7 cellular contexts compared by ENCODE assay signal in the genomic region with DNA sequence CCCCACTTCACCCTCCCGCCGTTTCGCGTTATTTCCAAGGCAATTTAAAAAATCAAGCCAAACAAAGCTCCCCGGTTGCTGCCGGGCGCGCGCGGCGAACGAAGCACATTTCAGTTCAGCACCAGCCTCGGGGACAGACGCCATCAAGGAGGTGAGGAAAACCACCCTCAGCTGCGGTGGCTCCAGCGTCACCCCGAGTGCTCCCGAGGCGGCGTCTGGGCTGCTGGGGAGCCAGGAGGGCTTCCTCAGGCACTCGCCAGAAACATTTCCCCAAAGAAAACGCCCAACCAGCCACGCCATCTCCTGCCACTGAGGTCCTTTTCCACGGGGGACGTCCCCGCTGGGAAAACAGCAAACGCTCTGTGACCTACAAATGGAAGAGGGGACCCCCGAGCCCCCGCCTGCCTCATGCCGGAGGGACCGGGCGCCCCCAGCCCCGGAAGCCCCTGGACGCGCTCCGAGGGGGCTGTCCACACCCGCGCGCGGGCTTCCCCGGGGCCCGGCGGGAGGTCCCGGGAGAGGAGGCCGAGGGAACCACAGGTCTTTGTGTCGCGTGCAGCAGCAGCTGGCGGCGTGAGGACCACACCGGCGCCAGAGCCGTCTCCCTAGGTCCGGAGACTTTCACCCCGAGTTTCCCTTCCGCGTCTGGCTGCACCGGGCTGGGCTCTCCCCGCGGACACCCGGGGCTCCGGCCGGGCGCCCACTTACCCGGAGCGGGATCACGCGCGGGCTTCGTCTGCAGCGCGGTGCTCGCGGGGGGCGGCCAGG. TPM values are rescaled to one million over a fixed set of nuclear protein-coding genes. Genes with fewer than 3 reads are reported as not detected.
DNase-seq lines count a peak whose midpoint lies in the region; ATAC-seq and TF ChIP-seq lines count a peak whose summit lies in the region.

No MANE protein-coding gene starts in this region.

- no peak for TF ChIP-seq CTCF in GM12875 (IDR thresholded peaks at IDR 0.05; ENCODE audit: borderline replicate concordance, insufficient read depth, low read depth, low read length)
- no peak for TF ChIP-seq CTCF in cardiac muscle cell (IDR thresholded peaks at IDR 0.05; ENCODE audit: low read depth, low read length)
- no peak for TF ChIP-seq CTCF in prostate gland (IDR thresholded peaks at IDR 0.05)

- H3K4me3 ChIP-seq in GM12875 (ENCODE audit: low read depth, low read length) = peak overlapping the region; percentile 49
- peak overlapping the region; percentile 78 for H3K4me3 ChIP-seq in SJCRH30
- peak overlapping the region; percentile 43 for H3K4me3 ChIP-seq in cardiac muscle cell
- H3K4me3 ChIP-seq in prostate gland = peak overlapping the region; percentile 49 to 70

- TF ChIP-seq POLR2A in prostate gland (IDR thresholded peaks at IDR 0.05) = no peak

- intact Hi-C loops in prostate gland (cut with DNase I) = no loop called here

- H3K27me3 ChIP-seq in SJCRH30 (no peaks in the 10 kb centered on the region), cardiac muscle cell (peaks cover 58% of the 10 kb centered on the region), prostate gland (replicated peaks; ENCODE audit: insufficient read depth) (no peaks in the 10 kb centered on the region)

- WGBS in prostate gland = 1% methylated on average over 36 of the region's 74 CpGs

- ATAC-seq in HG03025 (IDR thresholded peaks at IDR 0.05; ENCODE audit: low FRiP score, unreplicated experiment) = peak; percentile 57
- peak; percentile 74 to 81 for ATAC-seq in activated naive CD4-positive, alpha-beta T cell treated with anti-CD3 and anti-CD28 coated beads, Interleukin-2, amount 50 U/mL, for 72 hours
- ATAC-seq in HG03196 (IDR thresholded peaks at IDR 0.05; ENCODE audit: unreplicated experiment) = no peak

- DNase-seq in SJCRH30 (peak; percentile 71 to 76), cardiac muscle cell (ENCODE audit: low read depth in 1 of 2, low spot score in 1 of 2) (peak; percentile 65 to 90), prostate gland (ENCODE audit: low spot score) (peak; percentile 58)
- peak in 1 of 2 donors; percentile 60 for DNase-seq in activated naive CD4-positive, alpha-beta T cell treated with anti-CD3 and anti-CD28 coated beads, Interleukin-2, amount 50 U/mL, for 72 hours (ENCODE audit: low spot score in 2 of 2)

- H3K4me1 ChIP-seq in SJCRH30 (no peaks in the 10 kb centered on the region), cardiac muscle cell (ENCODE audit: low read depth) (peaks cover 6% of the 10 kb centered on the region), prostate gland (replicated peaks) (no peaks in the 10 kb centered on the region)

- no peak overlapping the region for H3K27ac Mint-ChIP-seq in activated naive CD4-positive, alpha-beta T cell treated with anti-CD3 and anti-CD28 coated beads, Interleukin-2, amount 50 U/mL, for 72 hours

- peak overlapping the region; percentile 45 for H3K27ac ChIP-seq in SJCRH30
- no peak overlapping the region for H3K27ac ChIP-seq in cardiac muscle cell
- H3K27ac ChIP-seq in prostate gland = peak overlapping the region; percentile 89 to 90

- H3K9me3 Mint-ChIP-seq in activated naive CD4-positive, alpha-beta T cell treated with anti-CD3 and anti-CD28 coated beads, Interleukin-2, amount 50 U/mL, for 72 hours = peaks cover 5 to 7% of the 10 kb centered on the region in 2 donors

- H3K36me3 Mint-ChIP-seq in activated naive CD4-positive, alpha-beta T cell treated with anti-CD3 and anti-CD28 coated beads, Interleukin-2, amount 50 U/mL, for 72 hours = peaks cover 10 to 28% of the 10 kb centered on the region in 2 donors

- no peaks in the 10 kb centered on the region for H3K9me3 ChIP-seq in SJCRH30 (replicated peaks)
- H3K9me3 ChIP-seq in cardiac muscle cell (ENCODE audit: low read depth) = no peaks in the 10 kb centered on the region
- no peaks in the 10 kb centered on the region for H3K9me3 ChIP-seq in prostate gland

- no peaks in the 10 kb centered on the region for H3K36me3 ChIP-seq in SJCRH30
- no peaks in the 10 kb centered on the region for H3K36me3 ChIP-seq in cardiac muscle cell
- no peaks in the 10 kb centered on the region for H3K36me3 ChIP-seq in prostate gland

RNA-seq across cellular contexts. Expression of a gene that starts 0.4 kb away (rescaled TPM):
- total RNA-seq in SJCRH30 (2014; rRNA removed; shearing (Covaris generic)) = 19.7 and 19.8 TPM in 2 replicates
- total RNA-seq in activated naive CD4-positive, alpha-beta T cell treated with anti-CD3 and anti-CD28 coated beads, Interleukin-2, amount 50 U/mL, for 72 hours = under 1 TPM; 0.70 to 0.75 TPM
- 0.18 and 0.24 TPM in 2 replicates for total RNA-seq in cardiac muscle cell
- 0.44 TPM in 1 of 2 replicates, not detected in the other for polyA plus RNA-seq in cardiac muscle cell
- 10 to 100 TPM in 1 of 2 donors, 1 to 10 TPM in 1; 9.4 to 47.7 TPM for total RNA-seq in prostate gland
